Comparison of ENCODE assay signal across 10 cellular contexts in the genomic region with DNA sequence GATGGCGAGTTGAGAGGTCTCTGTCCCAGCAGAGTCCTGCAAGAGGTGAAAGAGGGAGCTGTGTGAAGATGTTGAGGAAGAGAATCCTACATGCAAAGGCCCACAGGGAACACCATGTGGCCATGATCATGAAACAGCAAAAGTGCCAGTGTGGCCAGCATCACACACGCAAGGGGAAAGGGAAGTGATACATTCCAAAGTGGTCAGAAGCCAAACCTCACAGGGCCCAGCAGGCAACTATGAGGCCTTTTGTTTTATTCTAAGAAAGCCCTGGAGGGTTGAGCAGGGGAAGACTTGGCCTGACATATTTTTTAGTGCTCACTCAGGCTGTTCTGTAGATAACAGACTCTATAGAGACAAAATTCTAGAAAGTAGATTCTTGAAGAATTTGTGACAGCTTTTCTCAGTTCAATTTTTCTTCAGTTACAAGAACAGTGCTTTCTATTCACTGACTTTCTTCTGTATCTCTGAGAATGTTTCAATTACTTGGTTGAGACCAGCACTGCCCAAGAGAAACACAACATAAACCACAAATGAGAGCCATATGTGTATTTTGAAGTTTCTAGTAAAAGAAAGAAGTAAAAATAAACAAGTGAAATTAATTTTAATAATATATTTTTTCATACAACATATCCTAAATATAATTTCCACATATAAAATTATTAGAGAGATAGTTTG.
DNase-seq lines count a peak whose midpoint lies in the region; ATAC-seq and TF ChIP-seq lines count a peak whose summit lies in the region.
"Had no signal": no experiment of that assay in that cellular context is flagged by ENCODE, and none has a peak within 500 bp of the region (broad histone marks: within the 10 kb centered on the region; RNA-seq: fewer than 3 reads in every experiment).

No MANE protein-coding gene starts in this region.

- WGBS in esophagus muscularis mucosa: 63% methylated on average over 2 of the region's 2 CpGs

- no peak for TF ChIP-seq EP300 in esophagus muscularis mucosa (IDR thresholded peaks at IDR 0.05)

- no peaks in the 10 kb centered on the region for H3K9me3 ChIP-seq in esophagus muscularis mucosa

- TF ChIP-seq CTCF in esophagus muscularis mucosa (IDR thresholded peaks at IDR 0.05): no peak

- TF ChIP-seq POLR2A in esophagus muscularis mucosa (IDR thresholded peaks at IDR 0.05; ENCODE audit: low read depth): no peak

- H3K27me3 ChIP-seq in esophagus muscularis mucosa: peaks cover 0 to 3% (median 0%) of the 10 kb centered on the region in 4 donors

- intact Hi-C loops in sciatic nerve (cut with DNase I): no loop called here
- intact Hi-C loops in esophagus muscularis mucosa (cut with DNase I): no loop called here

- H3K4me1 ChIP-seq in esophagus muscularis mucosa: no peaks in the 10 kb centered on the region

- ATAC-seq in GM19351 (IDR thresholded peaks at IDR 0.05; ENCODE audit: unreplicated experiment): peak; percentile 66
- ATAC-seq in sciatic nerve: peak; percentile 83
- no peak for ATAC-seq in HG03097 (IDR thresholded peaks at IDR 0.05; ENCODE audit: low FRiP score, unreplicated experiment)

- H3K27ac ChIP-seq in esophagus muscularis mucosa (replicated peaks in 1 of 4): no peak overlapping the region
- H3K27ac ChIP-seq: dorsolateral prefrontal cortex had no signal

- peak; percentile 86 for DNase-seq in M059J (ENCODE audit: low read depth)
- DNase-seq in dermis blood vessel endothelial cell: peak; percentile 10
- no peak for DNase-seq in sciatic nerve (ENCODE audit: low spot score)
- DNase-seq in NCI-H2107 treated with DMSO at 0.1 percent for 48 hours (lab: John Stamatoyannopoulos, UW; ENCODE audit: unreplicated experiment): no peak
- DNase-seq in SHP77 (lab: John Stamatoyannopoulos, UW): no peak
- no peak for DNase-seq in esophagus muscularis mucosa (ENCODE audit: extremely low spot score)
- DNase-seq: dorsolateral prefrontal cortex, NCI-H446 had no signal

- H3K4me3 ChIP-seq in esophagus muscularis mucosa: no peak overlapping the region
- H3K4me3 ChIP-seq: dorsolateral prefrontal cortex had no signal

- H3K36me3 ChIP-seq in esophagus muscularis mucosa: no peaks in the 10 kb centered on the region

Comparison
In these comparisons a context has a peak if more than half of its experiments do, and no peak if none do; other contexts are left out.
1. DNase-seq: peak in M059J (single experiment) and dermis blood vessel endothelial cell (single experiment); none in sciatic nerve (single experiment), NCI-H2107 treated with DMSO at 0.1 percent for 48 hours (single experiment), SHP77 (0 of 2) and esophagus muscularis mucosa (single experiment).